Comparison of ENCODE assay signal across 21 cellular contexts in the genomic region with DNA sequence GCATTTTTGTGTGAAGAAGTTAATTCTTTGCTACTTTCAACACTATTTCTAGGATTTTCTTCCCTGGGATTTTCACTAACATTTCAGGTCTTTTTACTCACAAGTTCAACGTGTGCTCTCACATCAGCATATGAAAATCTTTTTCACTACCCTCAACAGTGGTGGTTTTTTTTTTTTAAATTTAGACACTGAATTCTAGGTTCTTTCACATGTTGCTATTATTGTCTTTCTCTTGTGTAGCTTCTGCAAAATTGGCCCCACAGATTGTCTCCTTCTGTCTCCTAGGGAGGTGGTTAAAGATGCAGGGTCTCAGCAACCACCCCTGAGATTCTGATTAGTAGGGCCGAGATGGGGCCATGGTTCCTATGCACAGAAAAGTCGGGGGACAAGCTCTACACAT.
"Had no signal": no experiment of that assay in that cellular context is flagged by ENCODE, and none has a peak within 500 bp of the region (broad histone marks: within the 10 kb centered on the region; RNA-seq: fewer than 3 reads in every experiment).

No MANE protein-coding gene starts in this region.

- H3K9me3 Mint-ChIP-seq: stimulated activated effector memory CD8-positive, alpha-beta T cell treated with anti-CD3 and anti-CD28 coated beads, Interleukin-12 subunit alpha, Interleukin-12 subunit beta, amount 100 ng/mL, for 72 hours; type B pancreatic cell had no signal

- H3K4me3 ChIP-seq: hepatocyte, lung, psoas muscle, right lobe of liver, suprapubic skin, thyroid gland, uterus had no signal

- H3K4me1 Mint-ChIP-seq: naive thymus-derived CD4-positive, alpha-beta T cell; stimulated activated effector memory CD8-positive, alpha-beta T cell treated with anti-CD3 and anti-CD28 coated beads, Interleukin-12 subunit alpha, Interleukin-12 subunit beta, amount 100 ng/mL, for 72 hours had no signal

- H3K4me1 ChIP-seq: psoas muscle, right lobe of liver, suprapubic skin, thyroid gland, uterus had no signal

- DNase-seq: effector CD4-positive, alpha-beta T cell; foreskin melanocyte; head of caudate nucleus; left colon; left ventricle myocardium superior; mesendoderm; naive thymus-derived CD4-positive, alpha-beta T cell; psoas muscle; retina; right lobe of liver; stimulated activated CD4-positive, alpha-beta T cell treated with anti-CD3 and anti-CD28 coated beads, Interleukin-4, amount 100 ng/mL, for 1 hour; stimulated activated CD8-positive, alpha-beta memory T cell treated with anti-CD3 and anti-CD28 coated beads, Interleukin-4, amount 100 ng/mL, for 48 hours; stimulated activated naive CD8-positive, alpha-beta T cell treated with anti-CD3 and anti-CD28 coated beads, Interleukin-15, Interleukin-2, amounts not matched to agents 100 U/mL and 50 U/mL, for 24 hours; thyroid gland; uterus had no signal

- H2AFZ ChIP-seq: hepatocyte had no signal

- H3K36me3 ChIP-seq: neutrophil, right lobe of liver, suprapubic skin, thyroid gland, uterus had no signal

- H3K9me3 ChIP-seq: neutrophil, psoas muscle, right lobe of liver, suprapubic skin, thyroid gland, uterus had no signal

- H3K27ac ChIP-seq: hepatocyte, neutrophil, psoas muscle, right lobe of liver, suprapubic skin, thyroid gland, uterus had no signal

- H3K79me2 ChIP-seq: hepatocyte had no signal

- H3K27me3 ChIP-seq: hepatocyte, right lobe of liver, suprapubic skin, thyroid gland, uterus had no signal

- ATAC-seq: left colon; left ventricle myocardium superior; naive thymus-derived CD4-positive, alpha-beta T cell; psoas muscle; right lobe of liver; stimulated activated effector memory CD8-positive, alpha-beta T cell treated with anti-CD3 and anti-CD28 coated beads, Interleukin-12 subunit alpha, Interleukin-12 subunit beta, amount 100 ng/mL, for 72 hours; stimulated activated naive CD8-positive, alpha-beta T cell treated with anti-CD3 and anti-CD28 coated beads, Interleukin-15, Interleukin-2, amounts not matched to agents 100 U/mL and 50 U/mL, for 24 hours had no signal

- H3K4me2 ChIP-seq: hepatocyte had no signal

- H3K4me3 Mint-ChIP-seq: naive thymus-derived CD4-positive, alpha-beta T cell; stimulated activated effector memory CD8-positive, alpha-beta T cell treated with anti-CD3 and anti-CD28 coated beads, Interleukin-12 subunit alpha, Interleukin-12 subunit beta, amount 100 ng/mL, for 72 hours; type B pancreatic cell had no signal

- H3K36me3 Mint-ChIP-seq: naive thymus-derived CD4-positive, alpha-beta T cell; stimulated activated effector memory CD8-positive, alpha-beta T cell treated with anti-CD3 and anti-CD28 coated beads, Interleukin-12 subunit alpha, Interleukin-12 subunit beta, amount 100 ng/mL, for 72 hours; type B pancreatic cell had no signal

- H3K27ac Mint-ChIP-seq: stimulated activated effector memory CD8-positive, alpha-beta T cell treated with anti-CD3 and anti-CD28 coated beads, Interleukin-12 subunit alpha, Interleukin-12 subunit beta, amount 100 ng/mL, for 72 hours; type B pancreatic cell had no signal
